In genomic region chr20:37379967-37380828, GRCh38 we compare ENCODE assay signal across 12 cellular contexts. TPM values are rescaled to one million over a fixed set of nuclear protein-coding genes. Genes with fewer than 3 reads are reported as not detected.
DNase-seq lines count a peak whose midpoint lies in the region; ATAC-seq and TF ChIP-seq lines count a peak whose summit lies in the region.
"Had no signal": no experiment of that assay in that cellular context is flagged by ENCODE, and none has a peak within 500 bp of the region (broad histone marks: within the 10 kb centered on the region; RNA-seq: fewer than 3 reads in every experiment).

No MANE protein-coding gene starts in this region.

- H3K27me3 ChIP-seq in mesendoderm (ENCODE audit: insufficient read depth, low read length, poor library complexity): no peaks in the 10 kb centered on the region

- no peak overlapping the region for H4K5ac ChIP-seq in mesendoderm (ENCODE audit: low read length)

- H3K36me3 ChIP-seq in mesendoderm (ENCODE audit: control insufficient read depth, insufficient read depth, low read length): peaks cover 1% of the 10 kb centered on the region

- H2BK5ac ChIP-seq in mesendoderm (ENCODE audit: low read length): no peak overlapping the region

- H3K23ac ChIP-seq in mesendoderm (ENCODE audit: low read length): no peak overlapping the region

- no peaks in the 10 kb centered on the region for H3K4me1 ChIP-seq in mesendoderm (ENCODE audit: control insufficient read depth, low read depth, low read length)

- no peak overlapping the region for H3K9ac ChIP-seq in mesendoderm (ENCODE audit: low read length)

- H3K4ac ChIP-seq in mesendoderm (ENCODE audit: low read depth, low read length): peak overlapping the region; percentile 22

- no peak overlapping the region for H3K4me3 ChIP-seq in mesendoderm (ENCODE audit: low read length)

- intact Hi-C loops in CD14-positive monocyte (cut with micrococcal nuclease) (loop anchor here (5.0 to 10.0 kb wide), 4 partner anchors 33 to 178 kb away; partner anchors contain the start of gene SRC (in 1 of the 2)), natural killer cell (cut with micrococcal nuclease) (no loop called here)

- H2BK15ac ChIP-seq in mesendoderm (replicated peaks; ENCODE audit: low read depth): no peak overlapping the region

- H3K18ac ChIP-seq in mesendoderm (ENCODE audit: low read length): no peak overlapping the region

- peak; percentile 27 for DNase-seq in CD14-positive monocyte (ENCODE audit: low spot score)
- DNase-seq in LoVo (ENCODE audit: low spot score): peak; percentile 55
- DNase-seq in astrocyte of the hippocampus (ENCODE audit: low read depth, low spot score): peak; percentile 35
- DNase-seq in mesendoderm: no peak
- DNase-seq in NK-92 (lab: John Stamatoyannopoulos, UW; ENCODE audit: unreplicated experiment): no peak
- DNase-seq in natural killer cell: no peak
- DNase-seq: glutamatergic neuron, NCI-H1105 treated with DMSO at 0.1 percent for 48 hours, substantia nigra had no signal

- no peak overlapping the region for H4K8ac ChIP-seq in mesendoderm (ENCODE audit: low read depth, low read length)

- H3K9me3 Mint-ChIP-seq in CD14-positive monocyte (no peaks in the 10 kb centered on the region), natural killer cell (no peaks in the 10 kb centered on the region)
- H3K9me3 Mint-ChIP-seq: central memory CD8-positive, alpha-beta T cell had no signal

- no peak overlapping the region for H3K27ac ChIP-seq in mesendoderm (ENCODE audit: low read depth, low read length)

- H3K56ac ChIP-seq in mesendoderm (ENCODE audit: low read length): no peak overlapping the region

- H3K4me3 Mint-ChIP-seq in CD14-positive monocyte (no peak overlapping the region), natural killer cell (no peak overlapping the region)
- H3K4me3 Mint-ChIP-seq: central memory CD8-positive, alpha-beta T cell had no signal

- peak overlapping the region in 5 of 7 donors; percentile 22 to 71 (median 54) for H3K27ac Mint-ChIP-seq in CD14-positive monocyte
- no peak overlapping the region for H3K27ac Mint-ChIP-seq in natural killer cell

- no peak overlapping the region for H3K4me2 ChIP-seq in mesendoderm (ENCODE audit: low read length)

- ATAC-seq in HG03378 (IDR thresholded peaks at IDR 0.05; ENCODE audit: unreplicated experiment) (no peak), natural killer cell (no peak), HG03571 (IDR thresholded peaks at IDR 0.05; ENCODE audit: unreplicated experiment) (no peak)

- H3K4me1 Mint-ChIP-seq in CD14-positive monocyte: peaks cover 64% of the 10 kb centered on the region
- peaks cover 6 to 30% of the 10 kb centered on the region in 2 donors for H3K4me1 Mint-ChIP-seq in natural killer cell

- no CpG with 5 or more reads among the region's 14 CpGs for WGBS in mesendoderm (ENCODE audit: extremely low coverage, insufficient coverage, low lambda C conversion rate)

- no peak for TF ChIP-seq CTCF in CD14-positive monocyte (IDR thresholded peaks at IDR 0.05)
- no peak for TF ChIP-seq CTCF in natural killer cell (IDR thresholded peaks at IDR 0.05)

- H3K27me3 Mint-ChIP-seq in CD14-positive monocyte (ENCODE audit: low read depth in 3 of 3) (peaks cover 4 to 10% (median 6%) of the 10 kb centered on the region in 3 donors), natural killer cell (ENCODE audit: low read depth in 2 of 2) (no peaks in the 10 kb centered on the region)
- H3K27me3 Mint-ChIP-seq: central memory CD8-positive, alpha-beta T cell had no signal

- H3K79me2 ChIP-seq in mesendoderm (ENCODE audit: control insufficient read depth, insufficient read depth, low read length): peaks cover 5% of the 10 kb centered on the region

- peaks cover 16% of the 10 kb centered on the region for H3K79me1 ChIP-seq in mesendoderm (ENCODE audit: low read length)

- H3K36me3 Mint-ChIP-seq in CD14-positive monocyte (peaks cover 35 to 52% of the 10 kb centered on the region in 2 donors), natural killer cell (no peaks in the 10 kb centered on the region)

- H2AK5ac ChIP-seq in mesendoderm (ENCODE audit: low read length): no peak overlapping the region

- no peak overlapping the region for H2BK120ac ChIP-seq in mesendoderm (ENCODE audit: low read depth, low read length)

RNA-seq across cellular contexts. Expression of gene SRC, which starts 34.3 kb away (rescaled TPM):
- polyA plus RNA-seq in CD14-positive monocyte: 1 to 10 TPM; 4.9 to 6.8 TPM
- polyA plus RNA-seq in mesendoderm (2013, experiment 1 of 2): 18.4 TPM
- polyA plus RNA-seq in mesendoderm (2013, experiment 2 of 2): 19.3 TPM
- 10 to 100 TPM in 2 of 3 donors, 1 to 10 TPM in 1; 2.3 to 15.6 (median 10.5) TPM for total RNA-seq in natural killer cell

Comparison
In these comparisons a context has a peak if more than half of its experiments do, and no peak if none do; other contexts are left out.
1. DNase-seq: peak in CD14-positive monocyte (single experiment), LoVo (single experiment) and astrocyte of the hippocampus (single experiment); none in mesendoderm (single experiment), NK-92 (single experiment) and natural killer cell (single experiment).
2. H3K27ac Mint-ChIP-seq: peak in CD14-positive monocyte (5 of 7); none in natural killer cell (0 of 2).